ENCODE assay signal across 2 cellular contexts in genomic region chrX:96480081-96480480, GRCh38.
TF ChIP-seq lines count a peak whose summit lies in the region.

No MANE protein-coding gene starts in this region.

TF ChIP-seq in SK-N-SH, 30 proteins besides CTCF, POLR2A, EP300 and RAD21 (continued from another document):
- 0 out of 2 replicates have a peak, but pooled peaks have one; percentile 14 for TF ChIP-seq PBX3 (IDR thresholded peaks at IDR 0.05)

TF ChIP-seq in GM23338, 12 proteins besides CTCF, POLR2A, EP300 and RAD21 (continued from another document):
- TF ChIP-seq ZNF462 (CRISPR knock-in tag; IDR thresholded peaks at IDR 0.05), result no peak
- TF ChIP-seq EZH2phosphoT487 (IDR thresholded peaks at IDR 0.05; ENCODE audit: unreplicated experiment), result no peak
- TF ChIP-seq EZH2 (IDR thresholded peaks at IDR 0.05; ENCODE audit: low read depth, unreplicated experiment), result no peak
- TF ChIP-seq ETS1 (IDR thresholded peaks at IDR 0.05), result no peak
- TF ChIP-seq REST (IDR thresholded peaks at IDR 0.05; ENCODE audit: unreplicated experiment), result no peak
- no peak for TF ChIP-seq NANOG (IDR thresholded peaks at IDR 0.05; ENCODE audit: borderline replicate concordance)
